1 cellular context compared by ENCODE assay signal in genomic region chr12:52050771-52051541, GRCh38.
TF ChIP-seq lines count a peak whose summit lies in the region.

Gene NR4A1, plus strand, starts transcription at chr12:52051442. Its CDS starts 2,887 bp downstream, at chr12:52054329.

TF ChIP-seq in HEK293, 187 proteins besides CTCF, POLR2A, EP300 and RAD21 (continued from another document):
- no peak for TF ChIP-seq ZNF366 (tag by site-specific recombination; conservative IDR thresholded peaks at IDR 0.05)
- TF ChIP-seq ZNF701 (tag by site-specific recombination; IDR thresholded peaks at IDR 0.05), result no peak
- peak; percentile 54 for TF ChIP-seq KLF8 (tag by site-specific recombination; IDR thresholded peaks at IDR 0.05)
- TF ChIP-seq ZNF488 (tag by site-specific recombination; IDR thresholded peaks at IDR 0.05), result no peak
- TF ChIP-seq ZBTB10 (tag by site-specific recombination; IDR thresholded peaks at IDR 0.05), result no peak; the same call in 1 of the 2 replicates
- TF ChIP-seq SCRT1 (tag by site-specific recombination; IDR thresholded peaks at IDR 0.05; ENCODE audit: borderline replicate concordance), result no peak
- TF ChIP-seq ZNF24 (tag by site-specific recombination; IDR thresholded peaks at IDR 0.05), result peak; percentile 15; the same call in 1 of the 2 replicates
- TF ChIP-seq KLF10 (tag by site-specific recombination; IDR thresholded peaks at IDR 0.05), result peak; percentile 92
- no peak for TF ChIP-seq ZSCAN18 (tag by site-specific recombination; IDR thresholded peaks at IDR 0.05)
- no peak for TF ChIP-seq ZNF121 (tag by site-specific recombination; IDR thresholded peaks at IDR 0.05)
- TF ChIP-seq ZNF629 (tag by site-specific recombination; IDR thresholded peaks at IDR 0.05), result peak; percentile 98
- TF ChIP-seq GLI4 (tag by site-specific recombination; IDR thresholded peaks at IDR 0.05), result no peak
- no peak for TF ChIP-seq ZNF837 (tag by site-specific recombination; IDR thresholded peaks at IDR 0.05)
- TF ChIP-seq OVOL3 (tag by site-specific recombination; IDR thresholded peaks at IDR 0.05), result no peak
- TF ChIP-seq ZNF501 (tag by site-specific recombination; IDR thresholded peaks at IDR 0.05), result peak; percentile 69; the same call in 1 of the 2 replicates
- TF ChIP-seq ZNF558 (tag by site-specific recombination; IDR thresholded peaks at IDR 0.05), result no peak
- 0 out of 2 replicates have a peak, but pooled peaks have one; percentile 48 for TF ChIP-seq INSM2 (tag by site-specific recombination; IDR thresholded peaks at IDR 0.05)
- TF ChIP-seq ZBTB20 (tag by site-specific recombination; IDR thresholded peaks at IDR 0.05), result peak; percentile 40; the same call in 1 of the 2 replicates
- no peak for TF ChIP-seq ZNF114 (tag by site-specific recombination; IDR thresholded peaks at IDR 0.05)
- no peak for TF ChIP-seq ZNF350 (tag by site-specific recombination; IDR thresholded peaks at IDR 0.05)
- TF ChIP-seq ZBTB48 (tag by site-specific recombination; IDR thresholded peaks at IDR 0.05), result peak; percentile 95
- 0 out of 2 replicates have a peak, but pooled peaks have one; percentile 41 for TF ChIP-seq ZNF692 (tag by site-specific recombination; IDR thresholded peaks at IDR 0.05)
- no peak for TF ChIP-seq ZSCAN30 (tag by site-specific recombination; IDR thresholded peaks at IDR 0.05)
- TF ChIP-seq HOXC10 (CRISPR knock-in tag; IDR thresholded peaks at IDR 0.05), result no peak
- peak; percentile 90 for TF ChIP-seq ZXDB (tag by site-specific recombination; IDR thresholded peaks at IDR 0.05)
- no peak for TF ChIP-seq ZNF768 (tag by site-specific recombination; IDR thresholded peaks at IDR 0.05)
- no peak for TF ChIP-seq PRDM10 (tag by site-specific recombination; IDR thresholded peaks at IDR 0.05)
- TF ChIP-seq ZNF510 (tag by site-specific recombination; IDR thresholded peaks at IDR 0.05; ENCODE audit: insufficient replicate concordance), result no peak
- peak; percentile 72 for TF ChIP-seq ZNF660 (tag by site-specific recombination; IDR thresholded peaks at IDR 0.05)
- no peak for TF ChIP-seq ZNF248 (tag by site-specific recombination; IDR thresholded peaks at IDR 0.05)
- TF ChIP-seq ZNF677 (tag by site-specific recombination; IDR thresholded peaks at IDR 0.05), result no peak
- TF ChIP-seq ZFP3 (tag by site-specific recombination; IDR thresholded peaks at IDR 0.05; ENCODE audit: low read depth), result no peak
- TF ChIP-seq ZNF311 (tag by site-specific recombination; IDR thresholded peaks at IDR 0.05; ENCODE audit: borderline replicate concordance), result no peak
- TF ChIP-seq ZNF354C (tag by site-specific recombination; IDR thresholded peaks at IDR 0.05; ENCODE audit: borderline replicate concordance, low read depth), result no peak
- no peak; the same call in 1 of the 2 replicates for TF ChIP-seq ZNF513 (tag by site-specific recombination; IDR thresholded peaks at IDR 0.05)
- no peak for TF ChIP-seq MZF1 (tag by site-specific recombination; IDR thresholded peaks at IDR 0.05; ENCODE audit: borderline replicate concordance)
- TF ChIP-seq ZNF175 (tag by site-specific recombination; IDR thresholded peaks at IDR 0.05), result no peak
- 0 out of 2 replicates have a peak, but pooled peaks have one; percentile 14 for TF ChIP-seq ZNF843 (tag by site-specific recombination; IDR thresholded peaks at IDR 0.05)
- no peak for TF ChIP-seq ZNF830 (tag by site-specific recombination; IDR thresholded peaks at IDR 0.05; ENCODE audit: low read depth)
- TF ChIP-seq HOXA7 (CRISPR knock-in tag; IDR thresholded peaks at IDR 0.05; ENCODE audit: borderline replicate concordance), result no peak
- no peak for TF ChIP-seq REPIN1 (tag by site-specific recombination; IDR thresholded peaks at IDR 0.05; ENCODE audit: low read depth)
- TF ChIP-seq ZNF239 (tag by site-specific recombination; IDR thresholded peaks at IDR 0.05), result no peak
- TF ChIP-seq WT1 (tag by site-specific recombination; IDR thresholded peaks at IDR 0.05), result peak; percentile 56
- no peak for TF ChIP-seq ZNF610 (tag by site-specific recombination; IDR thresholded peaks at IDR 0.05; ENCODE audit: borderline replicate concordance)
- TF ChIP-seq ZNF138 (tag by site-specific recombination; IDR thresholded peaks at IDR 0.05; ENCODE audit: borderline replicate concordance), result no peak
- peak; percentile 53; the same call in 1 of the 2 replicates for TF ChIP-seq KLF16 (tag by site-specific recombination; IDR thresholded peaks at IDR 0.05)
- no peak for TF ChIP-seq MYNN (tag by site-specific recombination; IDR thresholded peaks at IDR 0.05; ENCODE audit: borderline replicate concordance)
TF ChIP-seq in HEK293: peak in this region for 54.
